ENCODE assay signal across 11 cellular contexts in the genomic region with DNA sequence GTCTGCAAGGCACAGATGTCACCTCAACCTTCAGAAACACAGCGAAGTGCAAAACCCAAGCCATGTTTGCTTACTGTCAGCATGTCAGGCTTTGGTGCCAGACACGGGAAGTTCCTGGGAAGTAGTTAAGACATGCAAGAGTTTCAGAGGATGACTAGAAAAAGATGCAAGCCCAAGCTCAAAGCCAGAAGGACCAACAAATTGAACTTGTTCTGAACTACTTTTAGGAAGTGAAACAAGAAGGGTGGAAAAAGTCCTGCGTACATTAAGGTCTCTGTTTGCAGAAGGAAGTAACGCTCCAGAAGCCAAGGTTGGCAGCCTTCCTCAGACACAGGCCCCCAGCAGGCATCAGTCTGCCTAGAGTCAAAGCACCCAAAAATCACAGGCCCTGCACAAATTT. TPM values are rescaled to one million over a fixed set of nuclear protein-coding genes. Genes with fewer than 3 reads are reported as not detected.
DNase-seq lines count a peak whose midpoint lies in the region; ATAC-seq and TF ChIP-seq lines count a peak whose summit lies in the region.
"Had no signal": no experiment of that assay in that cellular context is flagged by ENCODE, and none has a peak within 500 bp of the region (broad histone marks: within the 10 kb centered on the region; RNA-seq: fewer than 3 reads in every experiment).

No MANE protein-coding gene starts in this region.

- H3K27ac Mint-ChIP-seq in activated T-cell treated with anti-CD3 and anti-CD28 coated beads, Interleukin-2, amount 50 U/mL, for 72 hours, result peak overlapping the region; percentile 6
- H3K27ac Mint-ChIP-seq: activated naive CD4-positive, alpha-beta T cell treated with anti-CD3 and anti-CD28 coated beads, Interleukin-2, amount 10 ng/mL, durations not matched to agents 7 days and 5 days had no signal

- TF ChIP-seq EP300 in gastroesophageal sphincter (IDR thresholded peaks at IDR 0.05), result no peak

- H3K27ac ChIP-seq in gastroesophageal sphincter, result peak overlapping the region in 1 of 4 donors; percentile 42
- no peak overlapping the region for H3K27ac ChIP-seq in testis

- 32 to 44% methylated on average over 4 of the region's 4 CpGs for WGBS in gastroesophageal sphincter (ENCODE audit: low coverage in 1 of 2), 2 donors
- WGBS in testis, 2 donors, result 63 to 76% methylated on average over 4 of the region's 4 CpGs

- H3K4me1 Mint-ChIP-seq in activated T-cell treated with anti-CD3 and anti-CD28 coated beads, Interleukin-2, amount 50 U/mL, for 72 hours (ENCODE audit: low read depth), result peaks cover 61% of the 10 kb centered on the region

- no peak for DNase-seq in activated T-cell treated with anti-CD3 and anti-CD28 coated beads, Interleukin-2, amount 50 U/mL, for 72 hours
- DNase-seq in activated T-cell treated with anti-CD3 and anti-CD28 coated beads, Interleukin-2, amount 50 U/mL, for 48 hours, result no peak
- DNase-seq in NOMO-1 treated with DMSO at 0.1 percent for 48 hours (lab: John Stamatoyannopoulos, UW; ENCODE audit: unreplicated experiment), result peak; percentile 92
- peak; percentile 28 for DNase-seq in testis
- no peak for DNase-seq in mucosa of descending colon
- DNase-seq: activated naive CD4-positive, alpha-beta T cell treated with anti-CD3 and anti-CD28 coated beads, Interleukin-2, amount 10 ng/mL, durations not matched to agents 7 days and 5 days had no signal

- H3K36me3 Mint-ChIP-seq in activated T-cell treated with anti-CD3 and anti-CD28 coated beads, Interleukin-2, amount 50 U/mL, for 72 hours (ENCODE audit: insufficient read depth in 2 of 2), result peaks cover 2 to 7% of the 10 kb centered on the region in 2 donors

- H3K9me3 ChIP-seq in gastroesophageal sphincter (no peaks in the 10 kb centered on the region), testis (no peaks in the 10 kb centered on the region), mucosa of descending colon (no peaks in the 10 kb centered on the region)

- H3K36me3 ChIP-seq in gastroesophageal sphincter (peaks cover 0 to 40% of the 10 kb centered on the region in 2 donors), testis (ENCODE audit: low read depth, missing control alignments) (no peaks in the 10 kb centered on the region), mucosa of descending colon (ENCODE audit: low read depth) (no peaks in the 10 kb centered on the region)

- H3K4me1 ChIP-seq in gastroesophageal sphincter (peaks cover 0 to 45% (median 18%) of the 10 kb centered on the region in 3 donors), testis (peaks cover 17% of the 10 kb centered on the region), mucosa of descending colon (ENCODE audit: low read depth) (peaks cover 50% of the 10 kb centered on the region)

- peak overlapping the region in 1 of 2 donors; percentile 4 for H3K4me3 Mint-ChIP-seq in activated T-cell treated with anti-CD3 and anti-CD28 coated beads, Interleukin-2, amount 50 U/mL, for 72 hours

- TF ChIP-seq POLR2A in gastroesophageal sphincter (IDR thresholded peaks at IDR 0.05) (no peak), testis (IDR thresholded peaks at IDR 0.05) (no peak)

- TF ChIP-seq CTCF in gastroesophageal sphincter (IDR thresholded peaks at IDR 0.05) (no peak), testis (IDR thresholded peaks at IDR 0.05) (no peak), mucosa of descending colon (IDR thresholded peaks at IDR 0.05) (no peak)

- H3K27me3 ChIP-seq in gastroesophageal sphincter (no peaks in the 10 kb centered on the region), testis (no peaks in the 10 kb centered on the region)

- H3K4me3 ChIP-seq in gastroesophageal sphincter, result no peak overlapping the region
- no peak overlapping the region for H3K4me3 ChIP-seq in testis
- H3K4me3 ChIP-seq in mucosa of descending colon, result no peak overlapping the region

- no peaks in the 10 kb centered on the region for H3K9me3 Mint-ChIP-seq in activated T-cell treated with anti-CD3 and anti-CD28 coated beads, Interleukin-2, amount 50 U/mL, for 72 hours
- H3K9me3 Mint-ChIP-seq: activated naive CD4-positive, alpha-beta T cell treated with anti-CD3 and anti-CD28 coated beads, Interleukin-2, amount 10 ng/mL, durations not matched to agents 7 days and 5 days had no signal

- H3K27me3 Mint-ChIP-seq in activated T-cell treated with anti-CD3 and anti-CD28 coated beads, Interleukin-2, amount 50 U/mL, for 72 hours (ENCODE audit: low read depth), result no peaks in the 10 kb centered on the region
- H3K27me3 Mint-ChIP-seq: activated naive CD4-positive, alpha-beta T cell treated with anti-CD3 and anti-CD28 coated beads, Interleukin-2, amount 10 ng/mL, durations not matched to agents 7 days and 5 days had no signal

- no peak for ATAC-seq in activated T-cell treated with anti-CD3 and anti-CD28 coated beads, Interleukin-2, amount 50 U/mL, for 72 hours (replicated peaks in 1 of 2)
- peak; percentile 19 for ATAC-seq in gastroesophageal sphincter
- no peak for ATAC-seq in GM21515 (IDR thresholded peaks at IDR 0.05; ENCODE audit: unreplicated experiment)
- no peak for ATAC-seq in GM21717 (IDR thresholded peaks at IDR 0.05; ENCODE audit: unreplicated experiment)
- no peak for ATAC-seq in mucosa of descending colon
- ATAC-seq: Panc1 had no signal

- intact Hi-C loops in testis (cut with DNase I; ENCODE audit: low total_unique reads) (no loop called here), mucosa of descending colon (cut with DNase I, micrococcal nuclease) (no loop called here)

RNA-seq across cellular contexts. Expression of a gene that starts 2.6 kb away (rescaled TPM):
- total RNA-seq in activated T-cell treated with anti-CD3 and anti-CD28 coated beads, Interleukin-2, amount 50 U/mL, for 72 hours, result 10 to 100 TPM; 57.9 to 59.8 TPM
- total RNA-seq in gastroesophageal sphincter, result 10 to 100 TPM; 50.9 to 74.1 (median 55.8) TPM
- total RNA-seq in testis, result 10 to 100 TPM; 79.8 to 92.0 TPM
- polyA plus RNA-seq in testis (ENCODE audit: insufficient read depth, low read depth, low replicate concordance), result 71.8 TPM
- 100 to 1,000 TPM in 1 of 3 donors, 10 to 100 TPM in 2; 74.4 to 105 (median 88.8) TPM for total RNA-seq in mucosa of descending colon

RNA-seq across cellular contexts. Expression of a gene that starts 52.6 kb away (rescaled TPM):
- not detected for total RNA-seq in activated T-cell treated with anti-CD3 and anti-CD28 coated beads, Interleukin-2, amount 50 U/mL, for 72 hours
- total RNA-seq in gastroesophageal sphincter (not detected), testis (under 1 TPM; 0.37 to 0.71 TPM), mucosa of descending colon (not detected)
- 1.4 TPM for polyA plus RNA-seq in testis (ENCODE audit: insufficient read depth, low read depth, low replicate concordance)
- total RNA-seq: subcutaneous adipose tissue had no signal

Comparison
In these comparisons a context has a peak if more than half of its experiments do, and no peak if none do; other contexts are left out.
1. DNase-seq: peak in NOMO-1 treated with DMSO at 0.1 percent for 48 hours (single experiment) and testis (single experiment); none in activated T-cell treated with anti-CD3 and anti-CD28 coated beads, Interleukin-2, amount 50 U/mL, for 72 hours (0 of 2), activated T-cell treated with anti-CD3 and anti-CD28 coated beads, Interleukin-2, amount 50 U/mL, for 48 hours (0 of 2) and mucosa of descending colon (0 of 3).